ENCODE assay signal across 19 cellular contexts in genomic region chr15:73362900-73363299, GRCh38. TPM values are rescaled to one million over a fixed set of nuclear protein-coding genes. Genes with fewer than 3 reads are reported as not detected.
DNase-seq lines count a peak whose midpoint lies in the region; ATAC-seq and TF ChIP-seq lines count a peak whose summit lies in the region.
"Had no signal": no experiment of that assay in that cellular context is flagged by ENCODE, and none has a peak within 500 bp of the region (broad histone marks: within the 10 kb centered on the region; RNA-seq: fewer than 3 reads in every experiment).

No MANE protein-coding gene starts in this region.

- peaks cover 23% of the 10 kb centered on the region for H4K20me1 ChIP-seq in neural cell (ENCODE audit: insufficient read depth)

- TF ChIP-seq POLR2A in testis (IDR thresholded peaks at IDR 0.05), result no peak

- H3K79me2 ChIP-seq in neural cell (replicated peaks; ENCODE audit: insufficient read depth, low read length), result peaks cover 74% of the 10 kb centered on the region

- H3K27me3 ChIP-seq in neural cell (ENCODE audit: insufficient read depth, low read depth, low read length), result no peaks in the 10 kb centered on the region
- no peaks in the 10 kb centered on the region for H3K27me3 ChIP-seq in testis

- H3K27ac ChIP-seq in neural cell (ENCODE audit: low read length) (no peak overlapping the region), testis (no peak overlapping the region)
- H3K27ac ChIP-seq: GM23248, PC-9 had no signal

- TF ChIP-seq CTCF in neural cell (IDR thresholded peaks at IDR 0.05; ENCODE audit: poor library complexity, severe bottlenecking), result no peak
- TF ChIP-seq CTCF in testis (IDR thresholded peaks at IDR 0.05), result no peak
- no peak for TF ChIP-seq CTCF in GM10266 (IDR thresholded peaks at IDR 0.05; ENCODE audit: control insufficient read depth, insufficient read depth, low read depth, missing control alignments)

- no peaks in the 10 kb centered on the region for H3K9me2 ChIP-seq in neural cell (ENCODE audit: insufficient read depth, low read length)

- H3K9me3 ChIP-seq in neural cell (ENCODE audit: low read length) (no peaks in the 10 kb centered on the region), testis (no peaks in the 10 kb centered on the region)
- H3K9me3 ChIP-seq: Caco-2 had no signal

- H2AFZ ChIP-seq in neural cell (ENCODE audit: low read depth, low read length), result no peak overlapping the region
- H2AFZ ChIP-seq: GM23248, PC-9 had no signal

- DNase-seq in Daoy (ENCODE audit: low read depth) (peak; percentile 52), M059J (ENCODE audit: low read depth) (peak; percentile 42), glomerular visceral epithelial cell (ENCODE audit: extremely low spot score) (peak; percentile 25), testis (no peak), GM10266 (ENCODE audit: extremely low spot score) (no peak)
- DNase-seq: Caco-2, DMS79 treated with DMSO at 0.1 percent for 48 hours, GM23248, KG1, NCI-H1092, NCI-H1694, NCI-H345, PC-9, SHP77 had no signal

- ATAC-seq in HG03520 (IDR thresholded peaks at IDR 0.05; ENCODE audit: unreplicated experiment) (no peak), GM21528 (IDR thresholded peaks at IDR 0.05; ENCODE audit: low FRiP score, unreplicated experiment) (no peak)

- H3K4me2 ChIP-seq in neural cell (ENCODE audit: low read length), result no peak overlapping the region
- H3K4me2 ChIP-seq: PC-9 had no signal

- no peak overlapping the region for H3K9ac ChIP-seq in neural cell (ENCODE audit: low read length)
- H3K9ac ChIP-seq: GM23248 had no signal

- intact Hi-C loops in testis (cut with DNase I; ENCODE audit: low total_unique reads), result no loop called here

- no peak for TF ChIP-seq RAD21 in neural cell (conservative IDR thresholded peaks at IDR 0.05)

- H3F3A ChIP-seq in neural cell (ENCODE audit: insufficient read depth, low read length, poor library complexity, severe bottlenecking), result no peaks in the 10 kb centered on the region

- H3K4me3 ChIP-seq in neural cell (ENCODE audit: low read length) (peak overlapping the region; percentile 93), testis (no peak overlapping the region)
- H3K4me3 ChIP-seq: GM23248, PC-9 had no signal

- no peak for TF ChIP-seq EP300 in neural cell (conservative IDR thresholded peaks at IDR 0.05; ENCODE audit: poor library complexity, severe bottlenecking)

- H3K36me3 ChIP-seq in neural cell (ENCODE audit: insufficient read depth, low read length), result no peaks in the 10 kb centered on the region
- no peaks in the 10 kb centered on the region for H3K36me3 ChIP-seq in testis (ENCODE audit: low read depth, missing control alignments)

- H3K4me1 ChIP-seq in testis, result no peaks in the 10 kb centered on the region

- WGBS in testis, 2 donors, result 75 to 94% methylated on average over 5 of the region's 5 CpGs

TF ChIP-seq in neural cell, 6 proteins besides CTCF, POLR2A, EP300 and RAD21:
- TF ChIP-seq REST (IDR thresholded peaks at IDR 0.05; ENCODE audit: borderline replicate concordance), result no peak
- no peak for TF ChIP-seq POLR2AphosphoS5 (IDR thresholded peaks at IDR 0.05)
- no peak for TF ChIP-seq EZH2 (IDR thresholded peaks at IDR 0.05; ENCODE audit: borderline replicate concordance, insufficient read depth, low read length, poor library complexity, severe bottlenecking)
- TF ChIP-seq MXI1 (conservative IDR thresholded peaks at IDR 0.05; ENCODE audit: poor library complexity, severe bottlenecking), result no peak
- no peak for TF ChIP-seq TAF1 (IDR thresholded peaks at IDR 0.05; ENCODE audit: low read depth)

RNA-seq across cellular contexts. Expression of gene HCN4, which starts 5.9 kb away (rescaled TPM):
- 0.09 TPM in 1 of 2 replicates, not detected in the other for total RNA-seq in Daoy (2014; rRNA removed; shearing (Covaris generic))
- total RNA-seq in M059J (2014; rRNA removed; shearing (Covaris generic)), result 0.17 TPM in 1 of 2 replicates, not detected in the other
- polyA plus RNA-seq in neural cell, result 4.0 and 4.5 TPM in 2 replicates
- 16.2 and 17.8 TPM in 2 replicates for polyA minus RNA-seq in neural cell
- total RNA-seq in testis, result 10 to 100 TPM; 12.6 to 17.6 TPM
- polyA plus RNA-seq in testis (ENCODE audit: insufficient read depth, low read depth, low replicate concordance), result 9.1 TPM
- total RNA-seq: GM23248, MCF 10A, PC-9 had no signal
- polyA plus RNA-seq: CD14-positive monocyte had no signal

Comparison
In these comparisons a context has a peak if more than half of its experiments do, and no peak if none do; other contexts are left out.
1. DNase-seq: peak in Daoy (single experiment), M059J (single experiment) and glomerular visceral epithelial cell (single experiment); none in testis (single experiment) and GM10266 (single experiment).
2. RNA of gene HCN4, which starts 5.9 kb away (total RNA-seq): 12.6 to 17.6 TPM in testis; 0.17 TPM in M059J and 0.09 TPM in Daoy; every median in the first group is over 10 times any median in the second.